Comparison of ENCODE assay signal across 1 cellular context in the genomic region with DNA sequence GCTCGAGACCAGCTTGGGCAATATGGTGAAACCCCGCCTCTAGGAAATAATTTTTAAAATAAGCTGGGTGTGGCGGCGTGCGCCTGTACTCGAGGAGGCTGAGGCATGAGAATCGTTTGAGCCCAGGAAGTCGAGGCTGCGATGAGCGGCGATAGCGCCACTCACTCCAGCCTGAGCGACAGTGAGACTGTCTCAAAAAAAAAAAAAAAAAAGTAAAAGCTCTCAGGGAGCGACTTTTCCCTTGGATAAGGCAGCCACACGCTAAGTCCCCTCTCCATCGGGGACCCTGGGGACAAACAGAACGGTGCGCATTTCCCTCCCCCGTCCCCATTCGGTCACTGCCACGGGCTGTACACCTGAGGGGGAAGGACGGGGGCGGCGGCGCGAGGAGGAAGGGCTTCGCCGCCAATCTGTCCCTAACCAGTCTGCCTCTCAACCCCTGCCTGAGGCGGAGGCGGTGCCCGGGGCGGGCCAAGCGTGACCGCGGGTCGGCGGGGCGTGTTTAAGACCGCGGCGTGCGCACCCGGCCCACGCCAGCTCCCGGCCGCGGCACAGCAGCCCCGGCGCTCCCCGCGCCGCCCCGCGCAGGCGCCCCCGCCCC.
TF ChIP-seq lines count a peak whose summit lies in the region.

A gene (plus strand): TSS at position 531 of the 601 bp plus-strand sequence. CDS start 107 bp downstream, outside the sequence.

TF ChIP-seq in K562, 482 proteins besides CTCF, POLR2A, EP300 and RAD21 (continues in another document):
- TF ChIP-seq MECOM (CRISPR knock-in tag; IDR thresholded peaks at IDR 0.05) (no peak), HMG20A (CRISPR knock-in tag; conservative IDR thresholded peaks at IDR 0.05) (no peak), SRSF3 (IDR thresholded peaks at IDR 0.05; ENCODE audit: insufficient read depth, low read length) (no peak), ZNF197 (CRISPR knock-in tag; IDR thresholded peaks at IDR 0.05; ENCODE audit: low read depth) (no peak), MEF2D (tag; conservative IDR thresholded peaks at IDR 0.05; ENCODE audit: low read depth) (no peak), SNIP1 (IDR thresholded peaks at IDR 0.05; ENCODE audit: low read depth) (no peak), ZNF217 (CRISPR knock-in tag; IDR thresholded peaks at IDR 0.05) (no peak), CBX3 (IDR thresholded peaks at IDR 0.05; ENCODE audit: borderline replicate concordance in 1 of 2, low read length in 2 of 2) (peak in 1 of 2 experiments; percentile 20; a peak in 1 of 3 replicates), SMARCE1 (IDR thresholded peaks at IDR 0.05) (peak; percentile 64), KLF1 (tag; IDR thresholded peaks at IDR 0.05) (no peak), HNRNPH1 (optimal IDR thresholded peaks at IDR 0.05; ENCODE audit: low read depth, low read length) (no peak), SAP30 (IDR thresholded peaks at IDR 0.05; ENCODE audit: borderline replicate concordance, insufficient read depth, low read depth, low read length, poor library complexity, severe bottlenecking) (peak; percentile 16), ZSCAN29 (IDR thresholded peaks at IDR 0.05) (no peak), RBM15 (IDR thresholded peaks at IDR 0.05; ENCODE audit: insufficient read depth, low read length) (no peak), ARHGAP35 (IDR thresholded peaks at IDR 0.05; ENCODE audit: partially characterized antibody) (no peak), ARNT (IDR thresholded peaks at IDR 0.05) (peak in 1 of 2 experiments; percentile 75; a peak in 2 of 4 replicates), RBM25 (IDR thresholded peaks at IDR 0.05; ENCODE audit: low read depth, low read length, severe bottlenecking) (no peak), SP2 (IDR thresholded peaks at IDR 0.05; ENCODE audit: extremely low read depth, low read depth, low read length, poor library complexity, severe bottlenecking) (no peak), HDGF (IDR thresholded peaks at IDR 0.05) (no peak), BMI1 (IDR thresholded peaks at IDR 0.05; ENCODE audit: low read length) (no peak), HEY1 (CRISPR knock-in tag; IDR thresholded peaks at IDR 0.05; ENCODE audit: borderline replicate concordance) (no peak), NFIX (CRISPR knock-in tag; IDR thresholded peaks at IDR 0.05; ENCODE audit: low read depth) (no peak), POLR2AphosphoS2 (IDR thresholded peaks at IDR 0.05; ENCODE audit: low read length) (no peak), STAT5B (CRISPR knock-in tag; IDR thresholded peaks at IDR 0.05) (no peak), BRCA1 (IDR thresholded peaks at IDR 0.05) (no peak), BRCA1 (CRISPR knock-in tag; IDR thresholded peaks at IDR 0.05) (no peak), HOXB6 (CRISPR knock-in tag; IDR thresholded peaks at IDR 0.05; ENCODE audit: borderline replicate concordance) (no peak), ZKSCAN3 (CRISPR knock-in tag; IDR thresholded peaks at IDR 0.05) (no peak), PRMT5 (CRISPR knock-in tag; IDR thresholded peaks at IDR 0.05) (no peak), TAF1 (IDR thresholded peaks at IDR 0.05; ENCODE audit: control insufficient read depth, extremely low read depth, insufficient read depth, low read length, severe bottlenecking) (no peak), ZNF583 (CRISPR knock-in tag; IDR thresholded peaks at IDR 0.05) (no peak), ZNF699 (CRISPR knock-in tag; IDR thresholded peaks at IDR 0.05; ENCODE audit: insufficient replicate concordance) (no peak), NONO (IDR thresholded peaks at IDR 0.05; ENCODE audit: low read depth in 2 of 2, low read length in 1 of 2) (peak in 1 of 2 experiments; percentile 79; a peak in 1 of 4 replicates), EGR1 (conservative IDR thresholded peaks at IDR 0.05) (peak; percentile 96), NCOR1 (IDR thresholded peaks at IDR 0.05) (no peak), SIRT6 (IDR thresholded peaks at IDR 0.05; ENCODE audit: low read depth, low read length) (no peak), IFI16 (CRISPR knock-in tag; IDR thresholded peaks at IDR 0.05) (no peak), KDM2B (CRISPR knock-in tag; IDR thresholded peaks at IDR 0.05) (no peak)
- TF ChIP-seq, protein P1, sequence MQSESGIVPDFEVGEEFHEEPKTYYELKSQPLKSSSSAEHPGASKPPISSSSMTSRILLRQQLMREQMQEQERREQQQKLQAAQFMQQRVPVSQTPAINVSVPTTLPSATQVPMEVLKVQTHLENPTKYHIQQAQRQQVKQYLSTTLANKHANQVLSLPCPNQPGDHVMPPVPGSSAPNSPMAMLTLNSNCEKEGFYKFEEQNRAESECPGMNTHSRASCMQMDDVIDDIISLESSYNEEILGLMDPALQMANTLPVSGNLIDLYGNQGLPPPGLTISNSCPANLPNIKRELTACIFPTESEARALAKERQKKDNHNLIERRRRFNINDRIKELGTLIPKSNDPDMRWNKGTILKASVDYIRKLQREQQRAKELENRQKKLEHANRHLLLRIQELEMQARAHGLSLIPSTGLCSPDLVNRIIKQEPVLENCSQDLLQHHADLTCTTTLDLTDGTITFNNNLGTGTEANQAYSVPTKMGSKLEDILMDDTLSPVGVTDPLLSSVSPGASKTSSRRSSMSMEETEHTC (IDR thresholded peaks at IDR 0.05) = no peak
- TF ChIP-seq, protein P2, sequence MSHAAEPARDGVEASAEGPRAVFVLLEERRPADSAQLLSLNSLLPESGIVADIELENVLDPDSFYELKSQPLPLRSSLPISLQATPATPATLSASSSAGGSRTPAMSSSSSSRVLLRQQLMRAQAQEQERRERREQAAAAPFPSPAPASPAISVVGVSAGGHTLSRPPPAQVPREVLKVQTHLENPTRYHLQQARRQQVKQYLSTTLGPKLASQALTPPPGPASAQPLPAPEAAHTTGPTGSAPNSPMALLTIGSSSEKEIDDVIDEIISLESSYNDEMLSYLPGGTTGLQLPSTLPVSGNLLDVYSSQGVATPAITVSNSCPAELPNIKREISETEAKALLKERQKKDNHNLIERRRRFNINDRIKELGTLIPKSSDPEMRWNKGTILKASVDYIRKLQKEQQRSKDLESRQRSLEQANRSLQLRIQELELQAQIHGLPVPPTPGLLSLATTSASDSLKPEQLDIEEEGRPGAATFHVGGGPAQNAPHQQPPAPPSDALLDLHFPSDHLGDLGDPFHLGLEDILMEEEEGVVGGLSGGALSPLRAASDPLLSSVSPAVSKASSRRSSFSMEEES (CRISPR knock-in tag; IDR thresholded peaks at IDR 0.05) = no peak
- TF ChIP-seq, protein P3, sequence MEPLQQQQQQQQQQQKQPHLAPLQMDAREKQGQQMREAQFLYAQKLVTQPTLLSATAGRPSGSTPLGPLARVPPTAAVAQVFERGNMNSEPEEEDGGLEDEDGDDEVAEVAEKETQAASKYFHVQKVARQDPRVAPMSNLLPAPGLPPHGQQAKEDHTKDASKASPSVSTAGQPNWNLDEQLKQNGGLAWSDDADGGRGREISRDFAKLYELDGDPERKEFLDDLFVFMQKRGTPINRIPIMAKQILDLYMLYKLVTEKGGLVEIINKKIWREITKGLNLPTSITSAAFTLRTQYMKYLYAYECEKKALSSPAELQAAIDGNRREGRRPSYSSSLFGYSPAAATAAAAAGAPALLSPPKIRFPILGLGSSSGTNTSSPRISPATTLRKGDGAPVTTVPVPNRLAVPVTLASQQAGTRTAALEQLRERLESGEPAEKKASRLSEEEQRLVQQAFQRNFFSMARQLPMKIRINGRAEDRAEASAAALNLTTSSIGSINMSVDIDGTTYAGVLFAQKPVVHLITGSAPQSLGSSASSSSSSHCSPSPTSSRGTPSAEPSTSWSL (CRISPR knock-in tag; IDR thresholded peaks at IDR 0.05; ENCODE audit: borderline replicate concordance) = no peak
- TF ChIP-seq, protein P4, sequence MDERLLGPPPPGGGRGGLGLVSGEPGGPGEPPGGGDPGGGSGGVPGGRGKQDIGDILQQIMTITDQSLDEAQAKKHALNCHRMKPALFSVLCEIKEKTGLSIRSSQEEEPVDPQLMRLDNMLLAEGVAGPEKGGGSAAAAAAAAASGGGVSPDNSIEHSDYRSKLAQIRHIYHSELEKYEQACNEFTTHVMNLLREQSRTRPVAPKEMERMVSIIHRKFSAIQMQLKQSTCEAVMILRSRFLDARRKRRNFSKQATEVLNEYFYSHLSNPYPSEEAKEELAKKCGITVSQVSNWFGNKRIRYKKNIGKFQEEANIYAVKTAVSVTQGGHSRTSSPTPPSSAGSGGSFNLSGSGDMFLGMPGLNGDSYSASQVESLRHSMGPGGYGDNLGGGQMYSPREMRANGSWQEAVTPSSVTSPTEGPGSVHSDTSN (CRISPR knock-in tag; IDR thresholded peaks at IDR 0.05; ENCODE audit: low read depth) = no peak
- TF ChIP-seq, protein P4 (tag; conservative IDR thresholded peaks at IDR 0.05; ENCODE audit: low read depth) = peak; percentile 50; the same call in 1 of the 2 replicates
- TF ChIP-seq, protein P5, sequence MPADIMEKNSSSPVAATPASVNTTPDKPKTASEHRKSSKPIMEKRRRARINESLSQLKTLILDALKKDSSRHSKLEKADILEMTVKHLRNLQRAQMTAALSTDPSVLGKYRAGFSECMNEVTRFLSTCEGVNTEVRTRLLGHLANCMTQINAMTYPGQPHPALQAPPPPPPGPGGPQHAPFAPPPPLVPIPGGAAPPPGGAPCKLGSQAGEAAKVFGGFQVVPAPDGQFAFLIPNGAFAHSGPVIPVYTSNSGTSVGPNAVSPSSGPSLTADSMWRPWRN (IDR thresholded peaks at IDR 0.05; ENCODE audit: low read depth) = no peak
- TF ChIP-seq, protein P6, sequence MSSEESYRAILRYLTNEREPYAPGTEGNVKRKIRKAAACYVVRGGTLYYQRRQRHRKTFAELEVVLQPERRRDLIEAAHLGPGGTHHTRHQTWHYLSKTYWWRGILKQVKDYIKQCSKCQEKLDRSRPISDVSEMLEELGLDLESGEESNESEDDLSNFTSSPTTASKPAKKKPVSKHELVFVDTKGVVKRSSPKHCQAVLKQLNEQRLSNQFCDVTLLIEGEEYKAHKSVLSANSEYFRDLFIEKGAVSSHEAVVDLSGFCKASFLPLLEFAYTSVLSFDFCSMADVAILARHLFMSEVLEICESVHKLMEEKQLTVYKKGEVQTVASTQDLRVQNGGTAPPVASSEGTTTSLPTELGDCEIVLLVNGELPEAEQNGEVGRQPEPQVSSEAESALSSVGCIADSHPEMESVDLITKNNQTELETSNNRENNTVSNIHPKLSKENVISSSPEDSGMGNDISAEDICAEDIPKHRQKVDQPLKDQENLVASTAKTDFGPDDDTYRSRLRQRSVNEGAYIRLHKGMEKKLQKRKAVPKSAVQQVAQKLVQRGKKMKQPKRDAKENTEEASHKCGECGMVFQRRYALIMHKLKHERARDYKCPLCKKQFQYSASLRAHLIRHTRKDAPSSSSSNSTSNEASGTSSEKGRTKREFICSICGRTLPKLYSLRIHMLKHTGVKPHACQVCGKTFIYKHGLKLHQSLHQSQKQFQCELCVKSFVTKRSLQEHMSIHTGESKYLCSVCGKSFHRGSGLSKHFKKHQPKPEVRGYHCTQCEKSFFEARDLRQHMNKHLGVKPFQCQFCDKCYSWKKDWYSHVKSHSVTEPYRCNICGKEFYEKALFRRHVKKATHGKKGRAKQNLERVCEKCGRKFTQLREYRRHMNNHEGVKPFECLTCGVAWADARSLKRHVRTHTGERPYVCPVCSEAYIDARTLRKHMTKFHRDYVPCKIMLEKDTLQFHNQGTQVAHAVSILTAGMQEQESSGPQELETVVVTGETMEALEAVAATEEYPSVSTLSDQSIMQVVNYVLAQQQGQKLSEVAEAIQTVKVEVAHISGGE (CRISPR knock-in tag; IDR thresholded peaks at IDR 0.05) = peak in 1 of 3 experiments; percentile 58; a peak in 2 of 6 replicates
- TF ChIP-seq, protein P7, sequence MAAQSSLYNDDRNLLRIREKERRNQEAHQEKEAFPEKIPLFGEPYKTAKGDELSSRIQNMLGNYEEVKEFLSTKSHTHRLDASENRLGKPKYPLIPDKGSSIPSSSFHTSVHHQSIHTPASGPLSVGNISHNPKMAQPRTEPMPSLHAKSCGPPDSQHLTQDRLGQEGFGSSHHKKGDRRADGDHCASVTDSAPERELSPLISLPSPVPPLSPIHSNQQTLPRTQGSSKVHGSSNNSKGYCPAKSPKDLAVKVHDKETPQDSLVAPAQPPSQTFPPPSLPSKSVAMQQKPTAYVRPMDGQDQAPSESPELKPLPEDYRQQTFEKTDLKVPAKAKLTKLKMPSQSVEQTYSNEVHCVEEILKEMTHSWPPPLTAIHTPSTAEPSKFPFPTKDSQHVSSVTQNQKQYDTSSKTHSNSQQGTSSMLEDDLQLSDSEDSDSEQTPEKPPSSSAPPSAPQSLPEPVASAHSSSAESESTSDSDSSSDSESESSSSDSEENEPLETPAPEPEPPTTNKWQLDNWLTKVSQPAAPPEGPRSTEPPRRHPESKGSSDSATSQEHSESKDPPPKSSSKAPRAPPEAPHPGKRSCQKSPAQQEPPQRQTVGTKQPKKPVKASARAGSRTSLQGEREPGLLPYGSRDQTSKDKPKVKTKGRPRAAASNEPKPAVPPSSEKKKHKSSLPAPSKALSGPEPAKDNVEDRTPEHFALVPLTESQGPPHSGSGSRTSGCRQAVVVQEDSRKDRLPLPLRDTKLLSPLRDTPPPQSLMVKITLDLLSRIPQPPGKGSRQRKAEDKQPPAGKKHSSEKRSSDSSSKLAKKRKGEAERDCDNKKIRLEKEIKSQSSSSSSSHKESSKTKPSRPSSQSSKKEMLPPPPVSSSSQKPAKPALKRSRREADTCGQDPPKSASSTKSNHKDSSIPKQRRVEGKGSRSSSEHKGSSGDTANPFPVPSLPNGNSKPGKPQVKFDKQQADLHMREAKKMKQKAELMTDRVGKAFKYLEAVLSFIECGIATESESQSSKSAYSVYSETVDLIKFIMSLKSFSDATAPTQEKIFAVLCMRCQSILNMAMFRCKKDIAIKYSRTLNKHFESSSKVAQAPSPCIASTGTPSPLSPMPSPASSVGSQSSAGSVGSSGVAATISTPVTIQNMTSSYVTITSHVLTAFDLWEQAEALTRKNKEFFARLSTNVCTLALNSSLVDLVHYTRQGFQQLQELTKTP (IDR thresholded peaks at IDR 0.05; ENCODE audit: low read depth in 1 of 2, partially characterized antibody in 2 of 2) = peak in 1 of 2 experiments; percentile 45
- TF ChIP-seq, protein P8, sequence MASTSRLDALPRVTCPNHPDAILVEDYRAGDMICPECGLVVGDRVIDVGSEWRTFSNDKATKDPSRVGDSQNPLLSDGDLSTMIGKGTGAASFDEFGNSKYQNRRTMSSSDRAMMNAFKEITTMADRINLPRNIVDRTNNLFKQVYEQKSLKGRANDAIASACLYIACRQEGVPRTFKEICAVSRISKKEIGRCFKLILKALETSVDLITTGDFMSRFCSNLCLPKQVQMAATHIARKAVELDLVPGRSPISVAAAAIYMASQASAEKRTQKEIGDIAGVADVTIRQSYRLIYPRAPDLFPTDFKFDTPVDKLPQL (IDR thresholded peaks at IDR 0.05; ENCODE audit: extremely low read depth, insufficient read length) = no peak
